Comparison of ENCODE assay signal across 16 cellular contexts in the genomic region with DNA sequence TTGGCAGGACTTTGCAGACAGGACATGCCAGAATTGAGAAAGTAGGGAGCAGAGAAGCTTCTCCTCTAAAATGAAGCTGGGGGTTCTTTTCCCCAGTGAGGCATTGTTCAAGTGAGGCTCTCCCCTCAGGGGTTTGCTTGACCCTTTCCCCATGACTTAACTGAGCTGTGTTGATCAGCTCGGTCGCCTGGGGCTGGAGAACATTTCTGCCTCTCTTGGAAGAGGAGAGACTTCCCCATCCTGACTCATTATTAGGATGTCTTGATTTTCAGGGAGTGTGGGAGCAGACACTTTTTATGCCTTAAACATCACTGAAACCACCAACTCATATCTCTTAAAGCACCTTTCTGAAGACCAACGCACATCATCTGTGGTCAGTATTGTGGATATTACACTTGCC. TPM values are rescaled to one million over a fixed set of nuclear protein-coding genes. Genes with fewer than 3 reads are reported as not detected.
DNase-seq lines count a peak whose midpoint lies in the region; ATAC-seq and TF ChIP-seq lines count a peak whose summit lies in the region.
"Had no signal": no experiment of that assay in that cellular context is flagged by ENCODE, and none has a peak within 500 bp of the region (broad histone marks: within the 10 kb centered on the region; RNA-seq: fewer than 3 reads in every experiment).

No MANE protein-coding gene starts in this region.

- peaks cover 0 to 2% (median 0%) of the 10 kb centered on the region in 7 donors for H3K9me3 Mint-ChIP-seq in CD14-positive monocyte
- H3K9me3 Mint-ChIP-seq in naive thymus-derived CD4-positive, alpha-beta T cell, result no peaks in the 10 kb centered on the region
- H3K9me3 Mint-ChIP-seq: CD4-positive, CD25-positive, alpha-beta regulatory T cell had no signal

- 68 to 77% methylated on average over 3 of the region's 3 CpGs for WGBS in GM23248 (ENCODE audit: low coverage in 1 of 2, low lambda C conversion rate in 2 of 2, missing lambda C conversion rate in 2 of 2), 2 experiments

- H3K4me3 Mint-ChIP-seq in CD14-positive monocyte, result no peak overlapping the region
- no peak overlapping the region for H3K4me3 Mint-ChIP-seq in naive thymus-derived CD4-positive, alpha-beta T cell
- H3K4me3 Mint-ChIP-seq: CD4-positive, CD25-positive, alpha-beta regulatory T cell had no signal

- ATAC-seq in naive thymus-derived CD4-positive, alpha-beta T cell, result no peak
- ATAC-seq: K562 had no signal

- H3K36me3 Mint-ChIP-seq in CD14-positive monocyte, result no peaks in the 10 kb centered on the region
- H3K36me3 Mint-ChIP-seq in naive thymus-derived CD4-positive, alpha-beta T cell, result no peaks in the 10 kb centered on the region
- H3K36me3 Mint-ChIP-seq: CD4-positive, CD25-positive, alpha-beta regulatory T cell had no signal

- H3K36me3 ChIP-seq in GM23248 (ENCODE audit: low read depth), result no peaks in the 10 kb centered on the region
- no peaks in the 10 kb centered on the region for H3K36me3 ChIP-seq in naive thymus-derived CD4-positive, alpha-beta T cell (ENCODE audit: control insufficient read depth in 2 of 3, insufficient read depth in 3 of 3, low read length in 3 of 3)
- H3K36me3 ChIP-seq: BLaER1 had no signal

- no peaks in the 10 kb centered on the region for H3K4me1 Mint-ChIP-seq in CD14-positive monocyte
- H3K4me1 Mint-ChIP-seq in naive thymus-derived CD4-positive, alpha-beta T cell, result peaks cover 0 to 7% (median 0%) of the 10 kb centered on the region in 7 donors
- H3K4me1 Mint-ChIP-seq: CD4-positive, CD25-positive, alpha-beta regulatory T cell had no signal

- H3K27ac ChIP-seq in GM23248, result no peak overlapping the region
- no peak overlapping the region for H3K27ac ChIP-seq in naive thymus-derived CD4-positive, alpha-beta T cell (ENCODE audit: low read depth, low read length)
- H3K27ac ChIP-seq: BLaER1, HL-60 had no signal

- no peaks in the 10 kb centered on the region for H4K20me1 ChIP-seq in GM23248 (ENCODE audit: insufficient read depth)
- H4K20me1 ChIP-seq: BLaER1 had no signal

- POLR2A ChIA-PET in naive thymus-derived CD4-positive, alpha-beta T cell (lab: Charles Lee), result no interaction called here

- H3K4me3 ChIP-seq in GM23248, result no peak overlapping the region
- H3K4me3 ChIP-seq in fibroblast of mammary gland (ENCODE audit: control insufficient read depth, low read depth, low read length), result no peak overlapping the region
- no peak overlapping the region for H3K4me3 ChIP-seq in naive thymus-derived CD4-positive, alpha-beta T cell (ENCODE audit: low read length)
- H3K4me3 ChIP-seq: BLaER1, K562 had no signal

- H3K27me3 Mint-ChIP-seq in CD14-positive monocyte (ENCODE audit: low read depth in 3 of 3), result peaks cover 3 to 12% (median 10%) of the 10 kb centered on the region in 3 donors
- H3K27me3 Mint-ChIP-seq in naive thymus-derived CD4-positive, alpha-beta T cell, result peaks cover 0 to 21% (median 14%) of the 10 kb centered on the region in 5 donors

- H3K27ac Mint-ChIP-seq in CD14-positive monocyte, result no peak overlapping the region
- H3K27ac Mint-ChIP-seq in naive thymus-derived CD4-positive, alpha-beta T cell, result no peak overlapping the region
- H3K27ac Mint-ChIP-seq: CD4-positive, CD25-positive, alpha-beta regulatory T cell had no signal

- H3K27me3 ChIP-seq in GM23248 (replicated peaks; ENCODE audit: insufficient read depth), result no peaks in the 10 kb centered on the region
- no peaks in the 10 kb centered on the region for H3K27me3 ChIP-seq in naive thymus-derived CD4-positive, alpha-beta T cell (ENCODE audit: control insufficient read depth in 2 of 2, insufficient read depth in 2 of 2, low read length in 2 of 2)
- H3K27me3 ChIP-seq: BLaER1 had no signal

- H3K79me2 ChIP-seq in GM23248 (ENCODE audit: insufficient read depth), result no peaks in the 10 kb centered on the region

- H3K9me3 ChIP-seq in GM23248 (ENCODE audit: low read depth), result no peaks in the 10 kb centered on the region
- no peaks in the 10 kb centered on the region for H3K9me3 ChIP-seq in naive thymus-derived CD4-positive, alpha-beta T cell (ENCODE audit: control insufficient read depth in 2 of 3, low read length in 3 of 3)
- H3K9me3 ChIP-seq: BLaER1 had no signal

- peaks cover 10% of the 10 kb centered on the region for H3K4me1 ChIP-seq in GM23248 (ENCODE audit: insufficient read depth)
- H3K4me1 ChIP-seq in naive thymus-derived CD4-positive, alpha-beta T cell (ENCODE audit: control insufficient read depth in 2 of 2, insufficient read depth in 2 of 2, low read length in 2 of 2), result no peaks in the 10 kb centered on the region

- CTCF ChIA-PET in naive thymus-derived CD4-positive, alpha-beta T cell (lab: Charles Lee), result no interaction called here

- H3K4me2 ChIP-seq in GM23248 (ENCODE audit: unreplicated experiment), result no peak overlapping the region
- H3K4me2 ChIP-seq: BLaER1 had no signal

- intact Hi-C loops in CD14-positive monocyte (cut with micrococcal nuclease), result no loop called here
- intact Hi-C loops in naive thymus-derived CD4-positive, alpha-beta T cell (cut with micrococcal nuclease), result no loop called here

- H3K9me2 ChIP-seq in GM23248 (ENCODE audit: insufficient read depth), result no peaks in the 10 kb centered on the region

- no peak overlapping the region for H2AFZ ChIP-seq in GM23248

- TF ChIP-seq CTCF in CD14-positive monocyte (IDR thresholded peaks at IDR 0.05) (no peak), fibroblast of mammary gland (conservative IDR thresholded peaks at IDR 0.05; ENCODE audit: control insufficient read depth, insufficient read depth, low read depth, low read length) (no peak)

- peaks cover 3% of the 10 kb centered on the region for H3F3A ChIP-seq in GM23248 (ENCODE audit: insufficient read depth)

- no peak overlapping the region for H3K9ac ChIP-seq in GM23248
- H3K9ac ChIP-seq: BLaER1 had no signal

- DNase-seq in CD14-positive monocyte (ENCODE audit: low spot score) (peak; percentile 34), GM23248 (peak; percentile 17), M059J (ENCODE audit: low read depth) (peak; percentile 73), fibroblast of mammary gland (ENCODE audit: low read depth) (peak; percentile 28), nucleus accumbens (lab: John Stamatoyannopoulos, UW) (no peak), GM19240 (ENCODE audit: insufficient read length, low spot score) (no peak)
- DNase-seq in activated CD4-positive, alpha-beta T cell treated with anti-CD3 and anti-CD28 coated beads, Interleukin-2, amount 50 U/mL, for 48 hours, result no peak
- DNase-seq in naive thymus-derived CD4-positive, alpha-beta T cell, result no peak
- DNase-seq: 8988T; AML-193; CD4-positive, CD25-positive, alpha-beta regulatory T cell; DMS53; HCEC 1CT had no signal

- in situ Hi-C loops in GM23248 (cut with MboI), result no loop called here

RNA-seq across cellular contexts. Expression of gene GLI2, which starts 27.9 kb away (rescaled TPM):
- polyA plus RNA-seq in CD14-positive monocyte, result not detected
- total RNA-seq in GM23248 (2014; rRNA removed; shearing (Covaris generic)), result 5.1 and 8.3 TPM in 2 replicates
- polyA plus RNA-seq in GM23248 (2016; fragmentation: Nextera tagmentation; extraction: Ambion mirVana), result 9.0 and 9.6 TPM in 2 replicates
- total RNA-seq in M059J (2014; rRNA removed; shearing (Covaris generic)), result 0.76 and 4.3 TPM in 2 replicates
- 1 to 10 TPM in 1 of 5 experiments, not detected in 4; 1.6 TPM for total RNA-seq in naive thymus-derived CD4-positive, alpha-beta T cell
- polyA plus RNA-seq in naive thymus-derived CD4-positive, alpha-beta T cell, result not detected
- total RNA-seq: CD4-positive, CD25-positive, alpha-beta regulatory T cell had no signal
- polyA plus RNA-seq: CD4-positive, CD25-positive, alpha-beta regulatory T cell; K562 had no signal

Comparison
In these comparisons a context has a peak if more than half of its experiments do, and no peak if none do; other contexts are left out.
1. DNase-seq: peak in CD14-positive monocyte (single experiment), GM23248 (single experiment), M059J (single experiment) and fibroblast of mammary gland (single experiment); none in nucleus accumbens (0 of 56), activated CD4-positive, alpha-beta T cell treated with anti-CD3 and anti-CD28 coated beads, Interleukin-2, amount 50 U/mL, for 48 hours (0 of 2), GM19240 (single experiment) and naive thymus-derived CD4-positive, alpha-beta T cell (0 of 9).